12 cellular contexts compared by ENCODE assay signal in genomic region chr19:2952953-2953481, GRCh38. TPM values are rescaled to one million over a fixed set of nuclear protein-coding genes. Genes with fewer than 3 reads are reported as not detected.
DNase-seq lines count a peak whose midpoint lies in the region; ATAC-seq and TF ChIP-seq lines count a peak whose summit lies in the region.
"Had no signal": no experiment of that assay in that cellular context is flagged by ENCODE, and none has a peak within 500 bp of the region (broad histone marks: within the 10 kb centered on the region; RNA-seq: fewer than 3 reads in every experiment).

No MANE protein-coding gene starts in this region.

- intact Hi-C loops in activated CD8-positive, alpha-beta T cell treated with anti-CD3 and anti-CD28 coated beads for 36 hours (cut with micrococcal nuclease): loop anchor here (10.0 kb wide), 1 partner anchor 112 kb away; the partner anchor contains the start of gene TLE5

- TF ChIP-seq CTCF in epithelial cell of proximal tubule (conservative IDR thresholded peaks at IDR 0.05; ENCODE audit: low read depth, low read length): peak; percentile 20
- TF ChIP-seq CTCF in osteoblast (IDR thresholded peaks at IDR 0.05; ENCODE audit: extremely low read depth, low read depth, low read length): no peak
- no peak for TF ChIP-seq CTCF in GM10248 (IDR thresholded peaks at IDR 0.05; ENCODE audit: control extremely low read depth, extremely low read depth, low read depth, missing control alignments)
- no peak for TF ChIP-seq CTCF in activated CD8-positive, alpha-beta T cell treated with anti-CD3 and anti-CD28 coated beads for 36 hours (IDR thresholded peaks at IDR 0.05)

- H3K27me3 Mint-ChIP-seq in activated CD8-positive, alpha-beta T cell treated with anti-CD3 and anti-CD28 coated beads for 36 hours: no peaks in the 10 kb centered on the region

- H2AFZ ChIP-seq in osteoblast (ENCODE audit: low read length): peak overlapping the region; percentile 78

- POLR2A ChIA-PET in GM10248 (lab: Yijun Ruan, JAX): interaction anchor here (0.6 kb wide), 1 partner anchor 545 kb away, joined by 3 read pairs; no protein-coding TSS in a partner anchor
- POLR2A ChIA-PET in activated CD8-positive, alpha-beta T cell treated with anti-CD3 and anti-CD28 coated beads for 36 hours (lab: Charles Lee): no interaction called here

- peaks cover 12% of the 10 kb centered on the region for H3K4me1 ChIP-seq in osteoblast (ENCODE audit: insufficient read depth, low read length)

- H3K4me3 ChIP-seq in epithelial cell of proximal tubule (ENCODE audit: low read depth, low read length): peak overlapping the region; percentile 43
- H3K4me3 ChIP-seq in osteoblast (ENCODE audit: insufficient read depth, low read length): peak overlapping the region; percentile 61

- H3K27ac ChIP-seq in osteoblast (ENCODE audit: low read depth, low read length): no peak overlapping the region

- no peaks in the 10 kb centered on the region for H4K20me1 ChIP-seq in osteoblast (ENCODE audit: insufficient read depth, low read length)

- DNase-seq in DMS53 (lab: John Stamatoyannopoulos, UW) (peak; percentile 65), NAMALWA (ENCODE audit: low spot score) (peak; percentile 49), epithelial cell of proximal tubule (ENCODE audit: low read depth) (no peak), osteoblast (ENCODE audit: insufficient read length, low spot score, missing footprints) (peak; percentile 44), anterior cingulate cortex (lab: John Stamatoyannopoulos, UW) (no peak), GM10248 (ENCODE audit: extremely low spot score) (no peak), erythroblast (lab: John Stamatoyannopoulos, UW) (no peak)
- DNase-seq in activated CD8-positive, alpha-beta T cell treated with anti-CD3 and anti-CD28 coated beads for 36 hours: no peak
- DNase-seq: activated naive CD4-positive, alpha-beta T cell treated with Interleukin-2 at 50 U/mL for 16 hours; EL; NCI-H226; stimulated activated CD4-positive, alpha-beta T cell treated with anti-CD3 and anti-CD28 coated beads, Interleukin-4, amount 100 ng/mL, for 24 hours had no signal

- no peaks in the 10 kb centered on the region for H3K27me3 ChIP-seq in osteoblast (ENCODE audit: insufficient read depth, low read length)

- no peak overlapping the region for H3K27ac Mint-ChIP-seq in activated CD8-positive, alpha-beta T cell treated with anti-CD3 and anti-CD28 coated beads for 36 hours

- H3K36me3 Mint-ChIP-seq in activated CD8-positive, alpha-beta T cell treated with anti-CD3 and anti-CD28 coated beads for 36 hours (ENCODE audit: low read depth): peaks cover 6% of the 10 kb centered on the region

- H3K4me3 Mint-ChIP-seq in activated CD8-positive, alpha-beta T cell treated with anti-CD3 and anti-CD28 coated beads for 36 hours: no peak overlapping the region

- no peaks in the 10 kb centered on the region for H3K36me3 ChIP-seq in osteoblast (ENCODE audit: insufficient read depth, low read length)

- no peaks in the 10 kb centered on the region for H3K9me3 Mint-ChIP-seq in activated CD8-positive, alpha-beta T cell treated with anti-CD3 and anti-CD28 coated beads for 36 hours

- no peak for ATAC-seq in activated CD8-positive, alpha-beta T cell treated with anti-CD3 and anti-CD28 coated beads for 36 hours

- TF ChIP-seq POLR2A in erythroblast (IDR thresholded peaks at IDR 0.05; ENCODE audit: low read length): no peak

- CTCF ChIA-PET in GM10248 (lab: Yijun Ruan, JAX): interaction anchor here (1.5 to 4.9 kb wide), 5 partner anchors 9 to 305 kb away, joined by 4 to 77 read pairs (median 10); no protein-coding TSS in a partner anchor
- CTCF ChIA-PET in activated CD8-positive, alpha-beta T cell treated with anti-CD3 and anti-CD28 coated beads for 36 hours (lab: Charles Lee): interaction anchor here (0.8 to 5.6 kb wide), 5 partner anchors 8 to 176 kb away, joined by 3 to 52 read pairs (median 4); no protein-coding TSS in a partner anchor

- H3K4me1 Mint-ChIP-seq in activated CD8-positive, alpha-beta T cell treated with anti-CD3 and anti-CD28 coated beads for 36 hours (ENCODE audit: low read depth): peaks cover 12% of the 10 kb centered on the region

- H3K9me3 ChIP-seq in osteoblast (ENCODE audit: low read depth, low read length): no peaks in the 10 kb centered on the region

- peak overlapping the region; percentile 85 for H3K4me2 ChIP-seq in osteoblast (ENCODE audit: insufficient read depth, low read length)

- peaks cover 14% of the 10 kb centered on the region for H3K79me2 ChIP-seq in osteoblast (ENCODE audit: insufficient read depth, low read length)

RNA-seq across cellular contexts. Expression of gene ZNF77, which starts 8.2 kb away (rescaled TPM):
- total RNA-seq in epithelial cell of proximal tubule (1.6 and 2.6 TPM in 2 replicates), osteoblast (3.5 and 5.8 TPM in 2 replicates)
- total RNA-seq in activated CD8-positive, alpha-beta T cell treated with anti-CD3 and anti-CD28 coated beads for 36 hours: 1 to 10 TPM; 2.6 to 2.8 TPM

RNA-seq across cellular contexts. Expression of gene TLE6, which starts 24.3 kb away (rescaled TPM):
- 0.58 and 1.0 TPM in 2 replicates for total RNA-seq in epithelial cell of proximal tubule
- total RNA-seq in osteoblast: under 0.01 and 0.72 TPM in 2 replicates
- 1 to 10 TPM; 3.5 to 5.1 TPM for total RNA-seq in activated CD8-positive, alpha-beta T cell treated with anti-CD3 and anti-CD28 coated beads for 36 hours

RNA-seq across cellular contexts. Expression of gene ZNF57, which starts 52.3 kb away (rescaled TPM):
- total RNA-seq in epithelial cell of proximal tubule (2.7 and 4.5 TPM in 2 replicates), osteoblast (5.4 and 6.5 TPM in 2 replicates)
- 1 to 10 TPM; 5.0 to 5.1 TPM for total RNA-seq in activated CD8-positive, alpha-beta T cell treated with anti-CD3 and anti-CD28 coated beads for 36 hours

Comparison
In these comparisons a context has a peak if more than half of its experiments do, and no peak if none do; other contexts are left out.
1. DNase-seq: peak in DMS53 (single experiment), NAMALWA (single experiment) and osteoblast (single experiment); none in epithelial cell of proximal tubule (single experiment), anterior cingulate cortex (0 of 58), GM10248 (single experiment), erythroblast (0 of 2) and activated CD8-positive, alpha-beta T cell treated with anti-CD3 and anti-CD28 coated beads for 36 hours (single experiment).